Comparison of ENCODE assay signal across 13 cellular contexts in the genomic region with DNA sequence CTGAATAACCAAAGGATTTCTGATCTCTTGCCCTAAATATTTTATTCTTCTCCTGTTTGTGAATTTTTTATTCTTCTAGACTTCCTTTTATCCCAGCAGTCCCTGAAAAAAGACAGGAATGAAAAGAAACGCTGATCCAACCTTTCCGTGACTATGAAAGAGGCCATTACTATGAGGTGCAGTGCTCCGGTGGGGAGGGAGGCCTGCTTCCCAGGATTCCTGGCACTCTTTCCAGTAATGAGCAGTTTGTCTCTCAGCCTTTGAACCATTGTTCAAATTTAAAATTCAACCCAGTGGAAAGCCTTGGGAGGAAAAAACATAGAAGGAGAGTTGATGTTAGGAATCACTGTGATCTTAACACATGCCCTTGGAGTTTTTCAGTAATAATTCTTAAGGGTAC. TPM values are rescaled to one million over a fixed set of nuclear protein-coding genes. Genes with fewer than 3 reads are reported as not detected.
DNase-seq lines count a peak whose midpoint lies in the region; ATAC-seq, FAIRE-seq and TF ChIP-seq lines count a peak whose summit lies in the region.
"Had no signal": no experiment of that assay in that cellular context is flagged by ENCODE, and none has a peak within 500 bp of the region (broad histone marks: within the 10 kb centered on the region; RNA-seq: fewer than 3 reads in every experiment).

No MANE protein-coding gene starts in this region.

- H3K9me3 Mint-ChIP-seq in glutamatergic neuron (ENCODE audit: unreplicated experiment) (peaks cover 15% of the 10 kb centered on the region), osteocyte (ENCODE audit: unreplicated experiment) (no peaks in the 10 kb centered on the region)

- H4K20me1 ChIP-seq in PC-9 (ENCODE audit: insufficient read depth): peaks cover 55% of the 10 kb centered on the region

- intact Hi-C loops in PC-9 (cut with micrococcal nuclease; ENCODE audit: unreplicated experiment) (loop anchor here (5.0 kb wide), 1 partner anchor 212 kb away; no protein-coding TSS in a partner anchor), posterior cingulate gyrus (cut with DNase I) (no loop called here)

- H3K4me3 ChIP-seq in A549 (no peak overlapping the region), PC-9 (peak overlapping the region; percentile 91; the same call in 1 of the 2 replicates)

- H3K4me3 Mint-ChIP-seq in glutamatergic neuron (ENCODE audit: unreplicated experiment): peak overlapping the region; percentile 47
- H3K4me3 Mint-ChIP-seq in osteocyte (ENCODE audit: unreplicated experiment): peak overlapping the region; percentile 30

- H3K4me1 Mint-ChIP-seq in glutamatergic neuron (ENCODE audit: low read depth, unreplicated experiment) (peaks cover 57% of the 10 kb centered on the region), osteocyte (ENCODE audit: unreplicated experiment) (peaks cover 84% of the 10 kb centered on the region)

- H3K27ac ChIP-seq in A549 (peak overlapping the region in 1 of 2 experiments; percentile 43; a peak in 3 of 6 replicates), PC-9 (peak overlapping the region; percentile 45)
- H3K27ac ChIP-seq: neutrophil had no signal

- TF ChIP-seq RAD21 in A549 (conservative IDR thresholded peaks at IDR 0.05 in 1 of 2, IDR thresholded peaks at IDR 0.05 in 1 of 2): no peak

- no peak for TF ChIP-seq EP300 in A549 (IDR thresholded peaks at IDR 0.05)

- no peak for ATAC-seq in A549
- no peak for ATAC-seq in GM18868 (IDR thresholded peaks at IDR 0.05; ENCODE audit: unreplicated experiment)

- H3K4me2 ChIP-seq in A549 (peak overlapping the region; percentile 96; the same call in 1 of the 3 replicates), PC-9 (peak overlapping the region; percentile 99; the same call in 1 of the 2 replicates)

- peaks cover 69% of the 10 kb centered on the region for H3K79me2 ChIP-seq in PC-9 (ENCODE audit: low read depth)

- no TSS peak for BruUV-seq in PC-9 (replicated peaks; lab: Mats Ljungman, UMichigan)

- TF ChIP-seq CTCF in A549 (IDR thresholded peaks at IDR 0.05) (no peak), PC-9 (conservative IDR thresholded peaks at IDR 0.05) (no peak), glutamatergic neuron (IDR thresholded peaks at IDR 0.05; ENCODE audit: partially characterized antibody, unreplicated experiment) (no peak), osteocyte (IDR thresholded peaks at IDR 0.05) (no peak)

- WGBS in A549 (ENCODE audit: missing lambda C conversion rate): 74% methylated on average over 3 of the region's 3 CpGs

- no peak for TF ChIP-seq POLR2A in A549 (IDR thresholded peaks at IDR 0.05; ENCODE audit: low read length)

- no peak for FAIRE-seq in A549 (lab: Jason Lieb, UNC)

- no peaks in the 10 kb centered on the region for H3K36me3 Mint-ChIP-seq in glutamatergic neuron (ENCODE audit: unreplicated experiment)
- H3K36me3 Mint-ChIP-seq in osteocyte (ENCODE audit: unreplicated experiment): peaks cover 22% of the 10 kb centered on the region

- H3K27ac Mint-ChIP-seq in glutamatergic neuron (ENCODE audit: unreplicated experiment) (no peak overlapping the region), osteocyte (ENCODE audit: unreplicated experiment) (peak overlapping the region; percentile 94)

- POLR2A ChIA-PET in A549 (lab: Yijun Ruan, JAX) (interaction anchor here (0.8 to 1.9 kb wide), 2 partner anchors 11 to 47 kb away, joined by 3 to 7 read pairs; no protein-coding TSS in a partner anchor), PC-9 (lab: Charles Lee; ENCODE audit: unreplicated experiment) (no interaction called here)

- H3K9me3 ChIP-seq in A549 (no peaks in the 10 kb centered on the region), PC-9 (ENCODE audit: insufficient read depth, low read depth) (no peaks in the 10 kb centered on the region)
- H3K9me3 ChIP-seq: BE2C, neutrophil had no signal

- H3K36me3 ChIP-seq in PC-9 (ENCODE audit: low read depth): peaks cover 52% of the 10 kb centered on the region
- H3K36me3 ChIP-seq: BE2C, neutrophil had no signal

- no peaks in the 10 kb centered on the region for H3K27me3 ChIP-seq in PC-9 (ENCODE audit: insufficient read depth, low read depth)
- H3K27me3 ChIP-seq: BE2C had no signal

- H3K4me1 ChIP-seq in A549 (peaks cover 70% of the 10 kb centered on the region), PC-9 (replicated peaks; ENCODE audit: insufficient read depth) (peaks cover 47% of the 10 kb centered on the region)

- H3K27me3 Mint-ChIP-seq in glutamatergic neuron (ENCODE audit: unreplicated experiment): peaks cover 10% of the 10 kb centered on the region
- H3K27me3 Mint-ChIP-seq in osteocyte (ENCODE audit: unreplicated experiment): no peaks in the 10 kb centered on the region

- no peak for DNase-seq in A549 (ENCODE audit: low read depth in 1 of 2, low spot score in 1 of 2)
- DNase-seq in PC-9: no peak
- DNase-seq in glutamatergic neuron: no peak
- no peak for DNase-seq in osteocyte (ENCODE audit: extremely low spot score, unreplicated experiment)
- no peak for DNase-seq in SK-N-DZ (ENCODE audit: low spot score)
- DNase-seq in posterior cingulate gyrus: no peak
- no peak for DNase-seq in cerebellar cortex (ENCODE audit: low spot score)
- DNase-seq: activated CD4-positive, alpha-beta T cell treated with anti-CD3 and anti-CD28 coated beads for 48 hours; erythroblast; GOT3 had no signal

- no peak overlapping the region for H2AFZ ChIP-seq in PC-9

- CTCF ChIA-PET in A549 (lab: Yijun Ruan, JAX): interaction anchor here (2.7 to 48.3 kb wide), 3 partner anchors 10 to 72 kb away, joined by 9 to 774 read pairs (median 49); no protein-coding TSS in a partner anchor
- CTCF ChIA-PET in PC-9 (lab: Charles Lee): no interaction called here

- no peaks in the 10 kb centered on the region for H3K9me2 ChIP-seq in PC-9 (ENCODE audit: insufficient read depth)

- peaks cover 76% of the 10 kb centered on the region for H3F3A ChIP-seq in PC-9 (ENCODE audit: insufficient read depth, low read depth)

TF ChIP-seq in A549, 52 proteins besides CTCF, POLR2A, EP300 and RAD21:
- no peak for TF ChIP-seq ZNF302 (CRISPR knock-in tag; IDR thresholded peaks at IDR 0.05)
- no peak for TF ChIP-seq PHF8 (IDR thresholded peaks at IDR 0.05; ENCODE audit: borderline replicate concordance, low read depth)

RNA-seq across cellular contexts. Expression of a gene that starts 5.9 kb away (rescaled TPM):
- polyA plus RNA-seq in A549 (2011; rRNA removed): 21.2 and 26.8 TPM in 2 replicates
- polyA plus RNA-seq in A549 (2012; cell fraction: cytosol; rRNA removed): 26.3 and 34.1 TPM in 2 replicates
- 60.6 and 73.2 TPM in 2 replicates for polyA plus RNA-seq in A549 (2012; cell fraction: nucleus; rRNA removed)
- polyA plus RNA-seq in A549 (2017; fragmentation: RNase III; extraction: RNeasy Plus Mini Kit Qiagen cat#74134 plus additional on column Dnase treatment): 40.2 to 43.4 TPM (median 40.5 TPM) in 3 replicates
- 20.8 and 29.5 TPM in 2 replicates for polyA minus RNA-seq in A549 (2011; rRNA and poly(A)+ RNA removed)
- total RNA-seq in PC-9 (2021): 21.2 and 23.4 TPM in 2 replicates
- total RNA-seq in glutamatergic neuron (ENCODE audit: unreplicated experiment): 8.8 TPM
- total RNA-seq in osteocyte: 29.8 and 32.2 TPM in 2 replicates
- 6.8 and 8.7 TPM in 2 replicates for polyA plus RNA-seq in SK-N-DZ (2014; cell fraction: cytosol; rRNA removed)
- polyA plus RNA-seq in SK-N-DZ (2014; cell fraction: nucleus; rRNA removed): 5.2 and 6.5 TPM in 2 replicates
